16 cellular contexts compared by ENCODE assay signal in the genomic region with DNA sequence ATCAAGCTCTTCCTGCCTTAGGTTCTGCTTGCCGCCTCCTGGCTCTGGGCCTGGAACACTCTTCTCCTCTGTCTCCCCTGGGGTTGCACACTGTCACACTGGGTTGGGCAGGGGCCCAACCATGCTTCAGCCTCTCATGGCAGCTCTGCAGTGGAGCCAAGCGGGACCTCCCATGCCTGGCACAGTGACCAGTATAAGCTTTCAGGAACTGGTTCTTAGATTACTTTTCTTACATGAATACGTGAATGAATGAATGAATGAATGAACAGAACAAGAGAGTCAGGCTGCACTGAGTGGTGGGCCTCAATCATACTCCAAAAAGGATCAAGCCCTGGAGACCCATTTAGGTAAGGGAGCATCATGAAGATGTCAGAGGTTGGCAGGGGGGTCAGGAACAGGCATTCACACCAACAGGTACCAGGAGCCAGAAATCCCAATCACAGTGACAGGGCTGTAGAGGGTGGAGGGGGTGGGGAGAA. TPM values are rescaled to one million over a fixed set of nuclear protein-coding genes. Genes with fewer than 3 reads are reported as not detected.
DNase-seq lines count a peak whose midpoint lies in the region; ATAC-seq and TF ChIP-seq lines count a peak whose summit lies in the region.
"Had no signal": no experiment of that assay in that cellular context is flagged by ENCODE, and none has a peak within 500 bp of the region (broad histone marks: within the 10 kb centered on the region; RNA-seq: fewer than 3 reads in every experiment).

No MANE protein-coding gene starts in this region.

- H3K4me1 ChIP-seq in OCI-LY7 (ENCODE audit: insufficient read depth, low read length, poor library complexity, severe bottlenecking) (peaks cover 26% of the 10 kb centered on the region), BE2C (no peaks in the 10 kb centered on the region)
- H3K4me1 ChIP-seq: adrenal gland, psoas muscle had no signal

- CTCF ChIA-PET in OCI-LY7 (lab: Charles Lee; ENCODE audit: unreplicated experiment), result interaction anchor here (0.5 to 2.3 kb wide), 6 partner anchors 8 to 792 kb away, joined by 3 to 10 read pairs (median 3); a partner anchor contains a TSS

- H3K27me3 ChIP-seq in BE2C, result no peaks in the 10 kb centered on the region
- H3K27me3 ChIP-seq: adrenal gland, transverse colon had no signal

- peak overlapping the region; percentile 64 for H3K4me2 ChIP-seq in OCI-LY7 (ENCODE audit: low read length)

- H3K4me3 ChIP-seq in OCI-LY7 (ENCODE audit: low read depth, low read length, poor library complexity, severe bottlenecking) (peak overlapping the region; percentile 40), BE2C (ENCODE audit: low read depth, low read length) (no peak overlapping the region)
- H3K4me3 ChIP-seq: adrenal gland, psoas muscle, transverse colon had no signal

- H3K36me3 ChIP-seq in OCI-LY7 (ENCODE audit: insufficient read depth, low read length) (no peaks in the 10 kb centered on the region), BE2C (no peaks in the 10 kb centered on the region)
- H3K36me3 ChIP-seq: adrenal gland, transverse colon had no signal

- no peaks in the 10 kb centered on the region for H3K79me2 ChIP-seq in OCI-LY7 (ENCODE audit: insufficient read depth, low read depth, low read length)

- ATAC-seq in GM18867 (IDR thresholded peaks at IDR 0.05; ENCODE audit: unreplicated experiment) (peak; percentile 34), HG02610 (IDR thresholded peaks at IDR 0.05; ENCODE audit: unreplicated experiment) (peak; percentile 25), left lobe of liver (peak; percentile 10)
- ATAC-seq: psoas muscle had no signal

- POLR2A ChIA-PET in OCI-LY7 (lab: Charles Lee), result interaction anchor here (0.5 to 2.4 kb wide), 7 partner anchors 20 to 196 kb away, joined by 3 to 11 read pairs (median 3); a partner anchor contains a TSS

- TF ChIP-seq CTCF in OCI-LY7 (conservative IDR thresholded peaks at IDR 0.05; ENCODE audit: low read length), result no peak
- TF ChIP-seq CTCF in BE2C (IDR thresholded peaks at IDR 0.05; ENCODE audit: low read depth, low read length), result no peak

- in situ Hi-C loops in KBM-7 (cut with MboI; ENCODE audit: low pct_unique_long_range_greater_than_20kb, low sequenced_read_pairs), result loop anchor here (10.0 kb wide), 1 partner anchor 186 kb away; no protein-coding TSS in a partner anchor

- DNase-seq in OCI-LY7 (ENCODE audit: low spot score), result peak; percentile 22
- DNase-seq in left lobe of liver (ENCODE audit: low spot score), result no peak
- DNase-seq in BE2C, result no peak
- no peak for DNase-seq in COLO829 (ENCODE audit: low spot score)
- no peak for DNase-seq in KBM-7
- no peak for DNase-seq in NCI-H526 (lab: John Stamatoyannopoulos, UW)
- DNase-seq: DMS79 treated with DMSO at 0.1 percent for 48 hours, GOT3, head of caudate nucleus, psoas muscle, transverse colon had no signal

- no peaks in the 10 kb centered on the region for H4K20me1 ChIP-seq in OCI-LY7 (ENCODE audit: insufficient read depth, low read length)

- peak overlapping the region; percentile 92 for H3K27ac ChIP-seq in OCI-LY7 (ENCODE audit: low read depth, low read length, poor library complexity, severe bottlenecking)
- H3K27ac ChIP-seq: adrenal gland, epithelial cell of prostate, psoas muscle, transverse colon had no signal

- BruUV-seq in OCI-LY7 (replicated peaks; lab: Mats Ljungman, UMichigan), result no TSS peak

- intact Hi-C loops in OCI-LY7 (cut with micrococcal nuclease; ENCODE audit: unreplicated experiment), result loop anchor here (1.0 kb wide), 2 partner anchors 119 to 175 kb away; a partner anchor contains a TSS

- H2AFZ ChIP-seq in OCI-LY7 (ENCODE audit: low read length), result peak overlapping the region; percentile 78

- H3K9me3 ChIP-seq in OCI-LY7 (ENCODE audit: low read length) (peaks cover 6% of the 10 kb centered on the region; the same call in 1 of the 2 replicates), BE2C (no peaks in the 10 kb centered on the region)
- H3K9me3 ChIP-seq: adrenal gland, psoas muscle, transverse colon had no signal

- no peaks in the 10 kb centered on the region for H3K9me2 ChIP-seq in OCI-LY7 (ENCODE audit: insufficient read depth, low read length)

RNA-seq across cellular contexts. Expression of a gene that starts 30.8 kb away (rescaled TPM):
- total RNA-seq in OCI-LY7 (2014; rRNA removed; shearing (Covaris generic)), result not detected in 2 replicates
- total RNA-seq in OCI-LY7 (2022) (0.23 and 0.44 TPM in 2 replicates), left lobe of liver (0.45 TPM)
- polyA plus RNA-seq in BE2C (2012; ENCODE audit: insufficient read depth, insufficient read length, low read depth), result not detected
- total RNA-seq: myocyte, psoas muscle had no signal
- polyA plus RNA-seq: psoas muscle had no signal

RNA-seq across cellular contexts. Expression of a gene that starts 46.4 kb away (rescaled TPM):
- total RNA-seq in OCI-LY7 (2014; rRNA removed; shearing (Covaris generic)), result not detected in 2 replicates
- total RNA-seq in OCI-LY7 (2022) (not detected in 2 replicates), left lobe of liver (2.6 TPM)
- polyA plus RNA-seq in BE2C (2012; ENCODE audit: insufficient read depth, insufficient read length, low read depth), result not detected
- total RNA-seq: adrenal gland, myocyte, psoas muscle had no signal
- polyA plus RNA-seq: adrenal gland had no signal
